In the genomic region with DNA sequence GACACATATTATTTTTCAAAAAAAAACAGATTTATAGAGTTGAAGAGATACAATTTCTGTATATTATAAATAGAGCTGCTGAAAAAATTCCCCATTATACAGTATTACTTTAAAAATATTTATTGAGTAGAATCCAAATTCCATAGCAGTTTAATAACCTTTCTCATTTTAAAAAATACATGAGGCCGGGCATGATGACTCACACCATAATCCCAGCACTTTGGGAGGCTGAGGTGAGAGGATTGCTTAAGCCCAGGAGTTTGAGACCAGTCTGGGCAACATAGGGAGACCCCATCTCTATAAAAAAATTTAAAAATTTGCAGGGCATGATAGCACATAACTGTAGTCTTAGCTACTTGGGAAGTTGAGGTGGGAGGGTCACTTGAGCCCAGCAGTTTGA, we compare ENCODE assay signal across 1 cellular context.
TF ChIP-seq lines count a peak whose summit lies in the region.

No MANE protein-coding gene starts in this region.

TF ChIP-seq in SK-N-SH, 30 proteins besides CTCF, POLR2A, EP300 and RAD21 (continued from another document):
- TF ChIP-seq, protein P1, sequence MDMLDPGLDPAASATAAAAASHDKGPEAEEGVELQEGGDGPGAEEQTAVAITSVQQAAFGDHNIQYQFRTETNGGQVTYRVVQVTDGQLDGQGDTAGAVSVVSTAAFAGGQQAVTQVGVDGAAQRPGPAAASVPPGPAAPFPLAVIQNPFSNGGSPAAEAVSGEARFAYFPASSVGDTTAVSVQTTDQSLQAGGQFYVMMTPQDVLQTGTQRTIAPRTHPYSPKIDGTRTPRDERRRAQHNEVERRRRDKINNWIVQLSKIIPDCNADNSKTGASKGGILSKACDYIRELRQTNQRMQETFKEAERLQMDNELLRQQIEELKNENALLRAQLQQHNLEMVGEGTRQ (IDR thresholded peaks at IDR 0.05; ENCODE audit: borderline replicate concordance, low read depth, low read length), result no peak
- TF ChIP-seq FOSL2 (IDR thresholded peaks at IDR 0.05; ENCODE audit: borderline replicate concordance, low read depth), result peak; percentile 35; the same call in 1 of the 2 replicates
- TF ChIP-seq, protein P2, sequence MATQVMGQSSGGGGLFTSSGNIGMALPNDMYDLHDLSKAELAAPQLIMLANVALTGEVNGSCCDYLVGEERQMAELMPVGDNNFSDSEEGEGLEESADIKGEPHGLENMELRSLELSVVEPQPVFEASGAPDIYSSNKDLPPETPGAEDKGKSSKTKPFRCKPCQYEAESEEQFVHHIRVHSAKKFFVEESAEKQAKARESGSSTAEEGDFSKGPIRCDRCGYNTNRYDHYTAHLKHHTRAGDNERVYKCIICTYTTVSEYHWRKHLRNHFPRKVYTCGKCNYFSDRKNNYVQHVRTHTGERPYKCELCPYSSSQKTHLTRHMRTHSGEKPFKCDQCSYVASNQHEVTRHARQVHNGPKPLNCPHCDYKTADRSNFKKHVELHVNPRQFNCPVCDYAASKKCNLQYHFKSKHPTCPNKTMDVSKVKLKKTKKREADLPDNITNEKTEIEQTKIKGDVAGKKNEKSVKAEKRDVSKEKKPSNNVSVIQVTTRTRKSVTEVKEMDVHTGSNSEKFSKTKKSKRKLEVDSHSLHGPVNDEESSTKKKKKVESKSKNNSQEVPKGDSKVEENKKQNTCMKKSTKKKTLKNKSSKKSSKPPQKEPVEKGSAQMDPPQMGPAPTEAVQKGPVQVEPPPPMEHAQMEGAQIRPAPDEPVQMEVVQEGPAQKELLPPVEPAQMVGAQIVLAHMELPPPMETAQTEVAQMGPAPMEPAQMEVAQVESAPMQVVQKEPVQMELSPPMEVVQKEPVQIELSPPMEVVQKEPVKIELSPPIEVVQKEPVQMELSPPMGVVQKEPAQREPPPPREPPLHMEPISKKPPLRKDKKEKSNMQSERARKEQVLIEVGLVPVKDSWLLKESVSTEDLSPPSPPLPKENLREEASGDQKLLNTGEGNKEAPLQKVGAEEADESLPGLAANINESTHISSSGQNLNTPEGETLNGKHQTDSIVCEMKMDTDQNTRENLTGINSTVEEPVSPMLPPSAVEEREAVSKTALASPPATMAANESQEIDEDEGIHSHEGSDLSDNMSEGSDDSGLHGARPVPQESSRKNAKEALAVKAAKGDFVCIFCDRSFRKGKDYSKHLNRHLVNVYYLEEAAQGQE (IDR thresholded peaks at IDR 0.05; ENCODE audit: low read depth, low read length), result no peak
- no peak for TF ChIP-seq RXRA (IDR thresholded peaks at IDR 0.05; ENCODE audit: borderline replicate concordance, low read depth)
